ENCODE assay signal across 28 cellular contexts in the genomic region with DNA sequence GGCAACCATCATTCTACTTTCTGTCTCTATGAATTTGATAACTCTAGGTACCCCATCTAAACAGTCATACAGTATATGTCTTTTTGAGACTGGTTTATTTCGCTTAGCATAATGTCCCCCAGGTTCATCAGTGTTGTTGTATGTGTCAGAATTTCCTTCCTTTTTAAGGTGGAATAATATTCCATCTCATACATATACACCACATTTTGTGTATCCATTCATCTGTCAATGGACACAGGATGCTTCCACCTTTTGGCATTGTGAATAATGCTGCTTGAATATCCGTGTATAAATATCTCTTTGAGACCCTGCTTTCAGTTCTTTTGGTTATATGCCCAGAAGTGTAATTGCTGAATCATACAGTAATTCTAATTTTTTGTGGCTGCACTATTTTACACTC.
"Had no signal": no experiment of that assay in that cellular context is flagged by ENCODE, and none has a peak within 500 bp of the region (broad histone marks: within the 10 kb centered on the region; RNA-seq: fewer than 3 reads in every experiment).

No MANE protein-coding gene starts in this region.

- DNase-seq: natural killer cell; occipital lobe; ovary; posterior cingulate gyrus; psoas muscle; right cardiac atrium; right lobe of liver; sigmoid colon; small intestine; stimulated activated CD4-positive, alpha-beta T cell treated with anti-CD3 and anti-CD28 coated beads, Interleukin-15, amount 100 ng/mL, for 24 hours; stimulated activated CD4-positive, alpha-beta T cell treated with anti-CD3 and anti-CD28 coated beads, Interleukin-2, amount 100 ng/mL, for 24 hours; stimulated activated CD4-positive, alpha-beta T cell treated with anti-CD3 and anti-CD28 coated beads, Interleukin-2, amount 100 ng/mL, for 48 hours; stimulated activated CD4-positive, alpha-beta T cell treated with anti-CD3 and anti-CD28 coated beads, Interleukin-4, amount 100 ng/mL, for 24 hours; stimulated activated naive B cell treated with anti-CD40 and anti-IgM and Interleukin-4, amounts not matched to agents 10 μg/mL and 1 μg/mL and 100 μg/mL, for 72 hours; stimulated activated naive CD4-positive, alpha-beta T cell treated with Interleukin-2 at 50 U/mL for 16 hours; stomach; testis; tibial artery; transverse colon; upper lobe of right lung; uterus had no signal

- H3K27me3 Mint-ChIP-seq: progenitor cell of endocrine pancreas; stimulated activated naive B cell treated with anti-CD40 and anti-IgM and Interleukin-4, amounts not matched to agents 10 μg/mL and 1 μg/mL and 100 μg/mL, for 72 hours; stimulated activated naive CD8-positive, alpha-beta T cell treated with anti-CD3 and anti-CD28 coated beads, Interleukin-15, Interleukin-2, amounts not matched to agents 100 ng/mL and 50 ng/mL, for 24 hours; type B pancreatic cell had no signal

- H3K9me3 ChIP-seq: ovary, psoas muscle, right lobe of liver, sigmoid colon, stomach, testis, tibial artery, transverse colon, upper lobe of right lung, uterus had no signal

- H3K9ac ChIP-seq: neural progenitor cell, parathyroid adenoma had no signal

- H3K4me3 Mint-ChIP-seq: natural killer cell; nephron; neural progenitor cell; stimulated activated effector memory CD8-positive, alpha-beta T cell treated with anti-CD3 and anti-CD28 coated beads, Interleukin-12 subunit alpha, Interleukin-12 subunit beta, amount 100 ng/mL, for 72 hours; stimulated activated naive B cell treated with anti-CD40 and anti-IgM and Interleukin-4, amounts not matched to agents 10 μg/mL and 1 μg/mL and 100 μg/mL, for 72 hours; stimulated activated naive CD8-positive, alpha-beta T cell treated with anti-CD3 and anti-CD28 coated beads, Interleukin-15, Interleukin-2, amounts not matched to agents 100 ng/mL and 50 ng/mL, for 24 hours; type B pancreatic cell had no signal

- H3K4me1 Mint-ChIP-seq: natural killer cell; stimulated activated effector memory CD8-positive, alpha-beta T cell treated with anti-CD3 and anti-CD28 coated beads, Interleukin-12 subunit alpha, Interleukin-12 subunit beta, amount 100 ng/mL, for 72 hours had no signal

- H3K27ac ChIP-seq: neural progenitor cell, ovary, parathyroid adenoma, psoas muscle, right lobe of liver, sigmoid colon, stomach, testis, tibial artery, transverse colon, upper lobe of right lung, uterus had no signal

- FAIRE-seq: small intestine had no signal

- H3K36me3 ChIP-seq: neural progenitor cell, ovary, right lobe of liver, sigmoid colon, stomach, tibial artery, transverse colon, upper lobe of right lung, uterus had no signal

- H3K27ac Mint-ChIP-seq: natural killer cell; nephron; neural progenitor cell; progenitor cell of endocrine pancreas; stimulated activated effector memory CD8-positive, alpha-beta T cell treated with anti-CD3 and anti-CD28 coated beads, Interleukin-12 subunit alpha, Interleukin-12 subunit beta, amount 100 ng/mL, for 72 hours; stimulated activated naive B cell treated with anti-CD40 and anti-IgM and Interleukin-4, amounts not matched to agents 10 μg/mL and 1 μg/mL and 100 μg/mL, for 72 hours; stimulated activated naive CD8-positive, alpha-beta T cell treated with anti-CD3 and anti-CD28 coated beads, Interleukin-15, Interleukin-2, amounts not matched to agents 100 ng/mL and 50 ng/mL, for 24 hours; type B pancreatic cell had no signal

- H3K4me3 ChIP-seq: neural progenitor cell, ovary, psoas muscle, right lobe of liver, sigmoid colon, stomach, testis, tibial artery, transverse colon, upper lobe of right lung, uterus had no signal

- H3K4me2 ChIP-seq: neural progenitor cell had no signal

- ATAC-seq: natural killer cell; psoas muscle; right cardiac atrium; right lobe of liver; stimulated activated effector memory CD8-positive, alpha-beta T cell treated with anti-CD3 and anti-CD28 coated beads, Interleukin-12 subunit alpha, Interleukin-12 subunit beta, amount 100 ng/mL, for 72 hours; stimulated activated naive B cell treated with anti-CD40 and anti-IgM and Interleukin-4, amounts not matched to agents 10 μg/mL and 1 μg/mL and 100 μg/mL, for 72 hours; upper lobe of right lung had no signal

- H3K27me3 ChIP-seq: neural progenitor cell, ovary, right lobe of liver, sigmoid colon, stomach, testis, tibial artery, transverse colon, upper lobe of right lung, uterus had no signal

- H3K4me1 ChIP-seq: neural progenitor cell, parathyroid adenoma, psoas muscle, right lobe of liver, sigmoid colon, stomach, testis, tibial artery, transverse colon, upper lobe of right lung, uterus had no signal

- H3K79me2 ChIP-seq: parathyroid adenoma had no signal

- H2AFZ ChIP-seq: neural progenitor cell, parathyroid adenoma had no signal

- H3K9me3 Mint-ChIP-seq: natural killer cell; nephron; neural progenitor cell; stimulated activated effector memory CD8-positive, alpha-beta T cell treated with anti-CD3 and anti-CD28 coated beads, Interleukin-12 subunit alpha, Interleukin-12 subunit beta, amount 100 ng/mL, for 72 hours; stimulated activated naive B cell treated with anti-CD40 and anti-IgM and Interleukin-4, amounts not matched to agents 10 μg/mL and 1 μg/mL and 100 μg/mL, for 72 hours; stimulated activated naive CD8-positive, alpha-beta T cell treated with anti-CD3 and anti-CD28 coated beads, Interleukin-15, Interleukin-2, amounts not matched to agents 100 ng/mL and 50 ng/mL, for 24 hours; type B pancreatic cell had no signal

- H3K36me3 Mint-ChIP-seq: natural killer cell; neural progenitor cell; stimulated activated effector memory CD8-positive, alpha-beta T cell treated with anti-CD3 and anti-CD28 coated beads, Interleukin-12 subunit alpha, Interleukin-12 subunit beta, amount 100 ng/mL, for 72 hours; stimulated activated naive B cell treated with anti-CD40 and anti-IgM and Interleukin-4, amounts not matched to agents 10 μg/mL and 1 μg/mL and 100 μg/mL, for 72 hours; type B pancreatic cell had no signal
